12 cellular contexts compared by ENCODE assay signal in the genomic region with DNA sequence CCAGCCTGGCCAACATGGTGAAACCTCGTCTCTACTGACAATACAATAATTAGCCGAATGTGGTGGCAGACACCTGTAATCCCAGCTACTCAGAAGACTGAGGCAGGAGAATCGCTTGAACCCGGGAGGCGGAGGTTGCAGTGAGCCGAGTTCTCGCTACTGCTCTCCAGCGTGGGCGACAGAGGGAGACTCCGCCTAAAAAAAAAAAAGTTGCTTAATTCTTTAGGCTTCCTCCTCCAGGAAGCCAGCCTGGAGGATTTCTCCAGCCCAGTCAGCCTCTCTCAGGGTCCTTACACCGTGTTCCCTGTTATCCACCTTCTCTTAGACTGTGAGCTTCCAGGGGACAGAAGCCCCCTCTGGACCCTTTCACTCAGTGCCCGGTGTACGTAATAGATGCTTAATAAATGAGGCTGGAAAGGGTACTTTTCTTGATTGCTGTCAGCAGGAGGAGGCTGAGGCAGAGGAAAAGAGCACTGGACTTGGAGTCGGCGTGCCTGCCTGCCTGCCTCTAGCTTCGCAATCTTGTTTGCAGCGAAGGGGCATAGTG. TPM values are rescaled to one million over a fixed set of nuclear protein-coding genes. Genes with fewer than 3 reads are reported as not detected.
DNase-seq lines count a peak whose midpoint lies in the region; ATAC-seq and TF ChIP-seq lines count a peak whose summit lies in the region.
"Had no signal": no experiment of that assay in that cellular context is flagged by ENCODE, and none has a peak within 500 bp of the region (broad histone marks: within the 10 kb centered on the region; RNA-seq: fewer than 3 reads in every experiment).

No MANE protein-coding gene starts in this region.

- POLR2A ChIA-PET in activated CD4-positive, alpha-beta memory T cell treated with anti-CD3 and anti-CD28 coated beads, Interleukin-2, amount 10 ng/mL, durations not matched to agents 7 days and 5 days (lab: Charles Lee), result no interaction called here

- H3K36me3 ChIP-seq in HUES6 (ENCODE audit: control insufficient read depth, insufficient read depth, low read length) (no peaks in the 10 kb centered on the region), lung (ENCODE audit: control insufficient read depth in 2 of 2, insufficient read depth in 2 of 2, low read length in 2 of 2) (no peaks in the 10 kb centered on the region), stomach smooth muscle (ENCODE audit: control insufficient read depth in 2 of 2, insufficient read depth in 2 of 2, low read length in 2 of 2) (no peaks in the 10 kb centered on the region)

- H3K4me3 Mint-ChIP-seq in chondrocyte (ENCODE audit: unreplicated experiment), result no peak overlapping the region
- no peak overlapping the region for H3K4me3 Mint-ChIP-seq in activated CD4-positive, alpha-beta memory T cell treated with anti-CD3 and anti-CD28 coated beads, Interleukin-2, amount 10 ng/mL, durations not matched to agents 7 days and 5 days

- TF ChIP-seq CTCF in chondrocyte (IDR thresholded peaks at IDR 0.05) (no peak), lung (IDR thresholded peaks at IDR 0.05; ENCODE audit: control extremely low read depth, extremely low read depth) (no peak), foreskin keratinocyte (conservative IDR thresholded peaks at IDR 0.05) (no peak)

- H3K27me3 ChIP-seq in HUES6 (ENCODE audit: control insufficient read depth, insufficient read depth, low read length) (peaks cover 39% of the 10 kb centered on the region), lung (ENCODE audit: control insufficient read depth, insufficient read depth) (no peaks in the 10 kb centered on the region), stomach smooth muscle (ENCODE audit: control insufficient read depth in 1 of 2, insufficient read depth in 2 of 2, low read length in 2 of 2) (no peaks in the 10 kb centered on the region), foreskin keratinocyte (peaks cover 67% of the 10 kb centered on the region)

- H3K9me3 ChIP-seq in HUES6 (ENCODE audit: control insufficient read depth, insufficient read depth, low read depth, low read length), result no peaks in the 10 kb centered on the region
- no peaks in the 10 kb centered on the region for H3K9me3 ChIP-seq in lung (ENCODE audit: control insufficient read depth in 2 of 2, insufficient read depth in 1 of 2, low read length in 1 of 2)
- no peaks in the 10 kb centered on the region for H3K9me3 ChIP-seq in stomach smooth muscle (ENCODE audit: control insufficient read depth in 2 of 2, low read length in 2 of 2)

- H3K4me1 Mint-ChIP-seq in chondrocyte (ENCODE audit: low read depth), result peaks cover 33% of the 10 kb centered on the region
- H3K4me1 Mint-ChIP-seq in activated CD4-positive, alpha-beta memory T cell treated with anti-CD3 and anti-CD28 coated beads, Interleukin-2, amount 10 ng/mL, durations not matched to agents 7 days and 5 days, result no peaks in the 10 kb centered on the region

- H3K9ac ChIP-seq in HUES6 (ENCODE audit: low read length) (peak overlapping the region; percentile 94), stomach smooth muscle (ENCODE audit: low read length in 2 of 2) (peak overlapping the region; percentile 47 to 57)
- H3K9ac ChIP-seq: KMS-11 had no signal

- H3K4me3 ChIP-seq in HUES6 (ENCODE audit: low read depth, low read length) (peak overlapping the region; percentile 74), lung (no peak overlapping the region), stomach smooth muscle (ENCODE audit: low read length in 2 of 2) (peak overlapping the region; percentile 43 to 71)

- no peak for ATAC-seq in lung (ENCODE audit: insufficient read depth, low FRiP score)
- no peak for ATAC-seq in HG02678 (IDR thresholded peaks at IDR 0.05; ENCODE audit: unreplicated experiment)
- no peak for ATAC-seq in foreskin keratinocyte

- H3K27me3 Mint-ChIP-seq in chondrocyte (ENCODE audit: low read depth), result no peaks in the 10 kb centered on the region
- peaks cover 55% of the 10 kb centered on the region for H3K27me3 Mint-ChIP-seq in activated CD4-positive, alpha-beta memory T cell treated with anti-CD3 and anti-CD28 coated beads, Interleukin-2, amount 10 ng/mL, durations not matched to agents 7 days and 5 days

- no peaks in the 10 kb centered on the region for H3K9me3 Mint-ChIP-seq in chondrocyte (ENCODE audit: low read depth)
- H3K9me3 Mint-ChIP-seq in activated CD4-positive, alpha-beta memory T cell treated with anti-CD3 and anti-CD28 coated beads, Interleukin-2, amount 10 ng/mL, durations not matched to agents 7 days and 5 days, result no peaks in the 10 kb centered on the region

- 48 to 50% methylated on average over 17 of the region's 17 CpGs for WGBS in lung, 2 donors

- CTCF ChIA-PET in activated CD4-positive, alpha-beta memory T cell treated with anti-CD3 and anti-CD28 coated beads, Interleukin-2, amount 10 ng/mL, durations not matched to agents 7 days and 5 days (lab: Charles Lee), result interaction anchor here (1.1 kb wide), 1 partner anchor 9 kb away, joined by 3 read pairs; no protein-coding TSS in a partner anchor

- H3K27ac Mint-ChIP-seq in chondrocyte (ENCODE audit: unreplicated experiment), result peak overlapping the region; percentile 8
- H3K27ac Mint-ChIP-seq in activated CD4-positive, alpha-beta memory T cell treated with anti-CD3 and anti-CD28 coated beads, Interleukin-2, amount 10 ng/mL, durations not matched to agents 7 days and 5 days, result no peak overlapping the region

- H3K36me3 Mint-ChIP-seq in chondrocyte (ENCODE audit: low read depth), result no peaks in the 10 kb centered on the region
- H3K36me3 Mint-ChIP-seq in activated CD4-positive, alpha-beta memory T cell treated with anti-CD3 and anti-CD28 coated beads, Interleukin-2, amount 10 ng/mL, durations not matched to agents 7 days and 5 days (ENCODE audit: low read depth), result no peaks in the 10 kb centered on the region

- H3K27ac ChIP-seq in HUES6 (ENCODE audit: low read depth, low read length) (peak overlapping the region; percentile 24; the same call in 1 of the 2 replicates), lung (ENCODE audit: low read depth in 1 of 2, low read length in 1 of 2) (peak overlapping the region; percentile 32 to 83), stomach smooth muscle (ENCODE audit: low read length) (peak overlapping the region; percentile 92), foreskin keratinocyte (no peak overlapping the region)
- H3K27ac ChIP-seq: KMS-11 had no signal

- peaks cover 44% of the 10 kb centered on the region for H3K4me1 ChIP-seq in HUES6 (ENCODE audit: control insufficient read depth, insufficient read depth, low read length)
- peaks cover 3 to 12% of the 10 kb centered on the region in 2 donors for H3K4me1 ChIP-seq in lung (ENCODE audit: control insufficient read depth in 2 of 2, insufficient read depth in 2 of 2, low read length in 2 of 2)
- peaks cover 39% of the 10 kb centered on the region for H3K4me1 ChIP-seq in stomach smooth muscle (ENCODE audit: control insufficient read depth, insufficient read depth, low read length)
- no peaks in the 10 kb centered on the region for H3K4me1 ChIP-seq in foreskin keratinocyte

- DNase-seq in chondrocyte (ENCODE audit: low spot score) (no peak), lung (ENCODE audit: low spot score) (no peak), foreskin keratinocyte (no peak), NCI-H128 (lab: John Stamatoyannopoulos, UW; ENCODE audit: unreplicated experiment) (no peak)
- no peak for DNase-seq in activated CD4-positive, alpha-beta memory T cell treated with anti-CD3 and anti-CD28 coated beads, Interleukin-2, amount 10 ng/mL, durations not matched to agents 7 days and 5 days
- DNase-seq: NCI-H2171 treated with DMSO at 0.1 percent for 48 hours had no signal

RNA-seq across cellular contexts. Expression of gene NODAL, which starts 16.4 kb away (rescaled TPM):
- total RNA-seq in chondrocyte (0.49 TPM in 1 of 3 replicates, not detected in the others), lung (not detected), foreskin keratinocyte (0.14 TPM in 2 replicates)
- polyA plus RNA-seq in lung (not detected), foreskin keratinocyte (0.12 and 0.29 TPM in 2 replicates)
- total RNA-seq in activated CD4-positive, alpha-beta memory T cell treated with anti-CD3 and anti-CD28 coated beads, Interleukin-2, amount 10 ng/mL, durations not matched to agents 7 days and 5 days, result under 1 TPM in 1 of 2 experiments, not detected in 1; 0.25 TPM
- total RNA-seq: lower leg skin, renal cortical epithelial cell had no signal

RNA-seq across cellular contexts. Expression of gene PALD1, which starts 20.7 kb away (rescaled TPM):
- total RNA-seq in chondrocyte (2.4 to 4.1 TPM (median 4.0 TPM) in 3 replicates), lung (10 to 100 TPM; 15.5 to 19.7 TPM), foreskin keratinocyte (0.04 and 0.07 TPM in 2 replicates)
- polyA plus RNA-seq in lung (10 to 100 TPM; 10.5 to 15.7 TPM), foreskin keratinocyte (0.03 TPM in 1 of 2 replicates, not detected in the other)
- total RNA-seq in activated CD4-positive, alpha-beta memory T cell treated with anti-CD3 and anti-CD28 coated beads, Interleukin-2, amount 10 ng/mL, durations not matched to agents 7 days and 5 days, result under 1 TPM; 0.08 to 0.15 TPM

RNA-seq across cellular contexts. Expression of gene EIF4EBP2, which starts 53.9 kb away (rescaled TPM):
- 39.6 to 52.9 TPM (median 41.0 TPM) in 3 replicates for total RNA-seq in chondrocyte
- total RNA-seq in lung, result 10 to 100 TPM; 59.7 to 63.3 TPM
- polyA plus RNA-seq in lung, result 10 to 100 TPM; 21.8 to 22.9 TPM
- total RNA-seq in foreskin keratinocyte, result 23.4 and 27.5 TPM in 2 replicates
- 7.2 and 10.0 TPM in 2 replicates for polyA plus RNA-seq in foreskin keratinocyte
- total RNA-seq in activated CD4-positive, alpha-beta memory T cell treated with anti-CD3 and anti-CD28 coated beads, Interleukin-2, amount 10 ng/mL, durations not matched to agents 7 days and 5 days, result 10 to 100 TPM; 52.6 to 53.8 TPM
